ENCODE assay signal across 8 cellular contexts in genomic region chr1:205354259-205354904, GRCh38. TPM values are rescaled to one million over a fixed set of nuclear protein-coding genes. Genes with fewer than 3 reads are reported as not detected.
DNase-seq lines count a peak whose midpoint lies in the region; ATAC-seq lines count a peak whose summit lies in the region.

No MANE protein-coding gene starts in this region.

- peaks cover 3% of the 10 kb centered on the region for H3K36me3 Mint-ChIP-seq in T-helper 17 cell (ENCODE audit: low read depth)

- H3K4me3 Mint-ChIP-seq in T-helper 17 cell: no peak overlapping the region

- no peak overlapping the region for H3K27ac Mint-ChIP-seq in T-helper 17 cell

- DNase-seq in G401 (ENCODE audit: low spot score) (peak; percentile 84), NCI-H1092 (lab: John Stamatoyannopoulos, UW) (peak; percentile 67), T-helper 17 cell (peak; percentile 22 to 51 (median 25)), anterior cingulate cortex (lab: John Stamatoyannopoulos, UW) (peak in 30 of 58 donors; percentile 7 to 74 (median 30)), hippocampal formation (lab: John Stamatoyannopoulos, UW) (peak; percentile 33 to 72), islet precursor cell (no peak)
- DNase-seq in stimulated activated CD4-positive, alpha-beta T cell treated with anti-CD3 and anti-CD28 coated beads, Interleukin-15, amount 100 ng/mL, for 24 hours: peak; percentile 75

- peaks cover 49% of the 10 kb centered on the region for H3K27me3 Mint-ChIP-seq in T-helper 17 cell

- in situ Hi-C loops in G401 (cut with HindIII; ENCODE audit: low sequenced_read_pairs): no loop called here

- H3K4me1 Mint-ChIP-seq in T-helper 17 cell: peaks cover 9% of the 10 kb centered on the region

- no peaks in the 10 kb centered on the region for H3K9me3 ChIP-seq in T-helper 17 cell (ENCODE audit: control insufficient read depth, low read length, poor library complexity, severe bottlenecking)

- ATAC-seq in T-helper 17 cell: peak; percentile 79
- no peak for ATAC-seq in GM19328 (IDR thresholded peaks at IDR 0.05; ENCODE audit: unreplicated experiment)

RNA-seq across cellular contexts. Expression of gene KLHDC8A, which starts 2.3 kb away (rescaled TPM):
- 1.3 and 2.8 TPM in 2 replicates for total RNA-seq in G401 (2014; rRNA removed; shearing (Covaris generic))
- not detected for total RNA-seq in T-helper 17 cell

RNA-seq across cellular contexts. Expression of gene NUAK2, which starts 32.8 kb away (rescaled TPM):
- 6.3 and 8.3 TPM in 2 replicates for total RNA-seq in G401 (2014; rRNA removed; shearing (Covaris generic))
- 1 to 10 TPM; 5.1 to 8.6 TPM for total RNA-seq in T-helper 17 cell
